ENCODE assay signal across 10 cellular contexts in the genomic region with DNA sequence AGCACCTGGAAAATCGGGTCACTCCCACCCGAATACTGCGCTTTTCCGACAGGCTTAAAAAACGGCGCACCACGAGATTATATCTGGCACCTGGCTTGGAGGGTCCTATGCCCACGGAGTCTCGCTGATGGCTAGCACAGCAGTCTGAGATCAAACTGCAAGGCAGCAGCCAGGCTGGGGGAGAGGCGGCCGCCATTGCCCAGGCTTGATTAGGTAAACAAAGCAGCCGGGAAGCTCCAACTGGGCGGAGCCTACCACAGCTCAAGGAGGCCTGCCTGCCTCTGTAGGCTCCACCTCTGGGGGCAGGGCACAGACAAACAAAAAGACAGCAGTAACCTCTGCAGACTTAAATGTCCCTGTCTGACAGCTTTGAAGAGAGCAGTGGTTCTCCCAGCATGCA. TPM values are rescaled to one million over a fixed set of nuclear protein-coding genes. Genes with fewer than 3 reads are reported as not detected.
"Had no signal": no experiment of that assay in that cellular context is flagged by ENCODE, and none has a peak within 500 bp of the region (broad histone marks: within the 10 kb centered on the region; RNA-seq: fewer than 3 reads in every experiment).

No MANE protein-coding gene starts in this region.

RNA-seq across cellular contexts. Expression of a gene that starts 23.5 kb away (rescaled TPM):
- total RNA-seq: natural killer cell, omental fat pad, osteocyte, posterior vena cava, sciatic nerve, smooth muscle cell, suprapubic skin, transverse colon, upper lobe of right lung, urinary bladder had no signal
- polyA plus RNA-seq: smooth muscle cell had no signal

RNA-seq across cellular contexts. Expression of a gene that starts 59.3 kb away (rescaled TPM):
- polyA plus RNA-seq: smooth muscle cell, urinary bladder had no signal
